12 cellular contexts compared by ENCODE assay signal in the genomic region with DNA sequence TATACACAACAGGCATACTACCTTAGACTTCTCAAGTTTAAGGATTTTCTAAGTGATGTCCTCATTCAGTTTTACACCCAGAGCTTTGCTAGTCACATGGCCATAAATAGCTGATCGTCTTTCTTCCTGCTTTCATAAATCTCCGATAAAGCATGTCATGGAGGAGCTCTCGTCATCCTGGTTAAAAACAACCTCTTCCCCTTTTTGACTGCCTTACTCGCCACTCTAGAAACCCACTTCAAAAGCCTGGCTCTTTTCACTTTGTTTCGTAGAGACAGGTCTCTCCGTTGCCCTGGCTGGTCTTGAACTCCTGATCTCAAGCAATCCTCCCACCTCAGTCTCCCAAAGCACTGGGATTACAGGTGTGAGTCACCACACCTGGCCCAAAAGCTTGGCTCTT.
DNase-seq lines count a peak whose midpoint lies in the region; ATAC-seq and TF ChIP-seq lines count a peak whose summit lies in the region.
"Had no signal": no experiment of that assay in that cellular context is flagged by ENCODE, and none has a peak within 500 bp of the region (broad histone marks: within the 10 kb centered on the region; RNA-seq: fewer than 3 reads in every experiment).

No MANE protein-coding gene starts in this region.

- H3K4me3 ChIP-seq in Karpas-422 (ENCODE audit: low read length) (peak overlapping the region; percentile 22; the same call in 1 of the 2 replicates), GM23338 (no peak overlapping the region)
- H3K4me3 ChIP-seq: SJSA1 had no signal

- H3K4me3 Mint-ChIP-seq in nephron progenitor cell (no peak overlapping the region), GM23338 (no peak overlapping the region)

- H3K4me1 ChIP-seq in Karpas-422 (ENCODE audit: low read length) = peaks cover 59% of the 10 kb centered on the region
- peaks cover 27% of the 10 kb centered on the region for H3K4me1 ChIP-seq in GM23338 (ENCODE audit: insufficient read depth)
- H3K4me1 ChIP-seq: SJSA1 had no signal

- peaks cover 10% of the 10 kb centered on the region for H3K36me3 Mint-ChIP-seq in nephron progenitor cell (ENCODE audit: low read depth)
- H3K36me3 Mint-ChIP-seq in GM23338 (ENCODE audit: low read depth) = no peaks in the 10 kb centered on the region

- H3K27me3 ChIP-seq in Karpas-422 (ENCODE audit: low read length) (no peaks in the 10 kb centered on the region), GM23338 (ENCODE audit: insufficient read depth) (no peaks in the 10 kb centered on the region)
- H3K27me3 ChIP-seq: SJSA1 had no signal

- H3K79me2 ChIP-seq in Karpas-422 (ENCODE audit: low read length) (peaks cover 94% of the 10 kb centered on the region), GM23338 (replicated peaks; ENCODE audit: insufficient read depth) (peaks cover 51% of the 10 kb centered on the region)

- H3K36me3 ChIP-seq in Karpas-422 (ENCODE audit: insufficient read depth, low read length) (no peaks in the 10 kb centered on the region), GM23338 (ENCODE audit: insufficient read depth) (no peaks in the 10 kb centered on the region)
- H3K36me3 ChIP-seq: SJSA1 had no signal

- H3K9ac ChIP-seq in Karpas-422 (ENCODE audit: low read length) = peak overlapping the region; percentile 51

- H3K4me2 ChIP-seq in Karpas-422 (ENCODE audit: low read depth, low read length, poor library complexity, severe bottlenecking) = peak overlapping the region; percentile 49
- H3K4me2 ChIP-seq in GM23338 = no peak overlapping the region

- peak; percentile 63 for DNase-seq in GF-D8 (lab: John Stamatoyannopoulos, UW)
- peak; percentile 87 for DNase-seq in Karpas-422
- DNase-seq in activated T-cell treated with anti-CD3 and anti-CD28 coated beads, Interleukin-2, amount 50 U/mL, for 48 hours = peak; percentile 27 to 33
- DNase-seq in nephron progenitor cell = no peak
- DNase-seq in GM23338 (ENCODE audit: low spot score) = no peak
- no peak for DNase-seq in COR-L47 (lab: John Stamatoyannopoulos, UW)
- no peak for DNase-seq in NCI-H1092 treated with DMSO at 0.1 percent for 48 hours (lab: John Stamatoyannopoulos, UW)
- DNase-seq in COLO668 (lab: John Stamatoyannopoulos, UW; ENCODE audit: unreplicated experiment) = no peak
- DNase-seq: erythroblast, mesendoderm, NCI-H1105 treated with DMSO at 0.1 percent for 48 hours had no signal

- H3K9me3 Mint-ChIP-seq in nephron progenitor cell = no peaks in the 10 kb centered on the region
- no peaks in the 10 kb centered on the region for H3K9me3 Mint-ChIP-seq in GM23338

- H3K9me2 ChIP-seq in Karpas-422 (replicated peaks; ENCODE audit: insufficient read depth, low read length) = no peaks in the 10 kb centered on the region
- H3K9me2 ChIP-seq in GM23338 (ENCODE audit: insufficient read depth) = no peaks in the 10 kb centered on the region

- H3K27ac ChIP-seq in Karpas-422 (ENCODE audit: low read length) (peak overlapping the region; percentile 70), GM23338 (ENCODE audit: low read depth) (no peak overlapping the region)
- H3K27ac ChIP-seq: SJSA1 had no signal

- H3F3A ChIP-seq in GM23338 (replicated peaks; ENCODE audit: low read depth) = no peaks in the 10 kb centered on the region; the same call in 1 of the 2 replicates

- ATAC-seq in GM23338 = no peak

- no peak for TF ChIP-seq CTCF in nephron progenitor cell (IDR thresholded peaks at IDR 0.05)
- TF ChIP-seq CTCF in GM23338 (conservative IDR thresholded peaks at IDR 0.05; ENCODE audit: low read depth in 2 of 2) = no peak

- no peak overlapping the region for H2AFZ ChIP-seq in Karpas-422 (ENCODE audit: low read length)
- H2AFZ ChIP-seq in GM23338 = no peak overlapping the region

- no peaks in the 10 kb centered on the region for H3K27me3 Mint-ChIP-seq in nephron progenitor cell (ENCODE audit: low read depth, poor library complexity)
- peaks cover 7% of the 10 kb centered on the region for H3K27me3 Mint-ChIP-seq in GM23338 (ENCODE audit: insufficient read depth, low read depth, poor library complexity)

- peaks cover 52% of the 10 kb centered on the region for H3K4me1 Mint-ChIP-seq in nephron progenitor cell
- H3K4me1 Mint-ChIP-seq in GM23338 = peaks cover 29% of the 10 kb centered on the region

- H3K27ac Mint-ChIP-seq in nephron progenitor cell (peak overlapping the region; percentile 28), GM23338 (no peak overlapping the region)

- H3K9me3 ChIP-seq in Karpas-422 (ENCODE audit: low read length) = no peaks in the 10 kb centered on the region
- H3K9me3 ChIP-seq: SJSA1 had no signal

- H4K20me1 ChIP-seq in Karpas-422 (ENCODE audit: insufficient read depth, low read depth, low read length) = peaks cover 15% of the 10 kb centered on the region; the same call in 1 of the 2 replicates
- H4K20me1 ChIP-seq in GM23338 (replicated peaks; ENCODE audit: insufficient read depth) = peaks cover 9% of the 10 kb centered on the region

TF ChIP-seq in GM23338, 12 proteins besides CTCF, POLR2A, EP300 and RAD21:
- TF ChIP-seq POLR2AphosphoS5 (IDR thresholded peaks at IDR 0.05; ENCODE audit: low read depth) (no peak), ZNF114 (CRISPR knock-in tag; IDR thresholded peaks at IDR 0.05) (no peak), CREB1 (CRISPR knock-in tag; IDR thresholded peaks at IDR 0.05; ENCODE audit: low read depth) (no peak), ZNF331 (CRISPR knock-in tag; IDR thresholded peaks at IDR 0.05; ENCODE audit: low read depth) (no peak), EZH2 (IDR thresholded peaks at IDR 0.05; ENCODE audit: low read depth, unreplicated experiment) (no peak)
- TF ChIP-seq, protein P1, sequence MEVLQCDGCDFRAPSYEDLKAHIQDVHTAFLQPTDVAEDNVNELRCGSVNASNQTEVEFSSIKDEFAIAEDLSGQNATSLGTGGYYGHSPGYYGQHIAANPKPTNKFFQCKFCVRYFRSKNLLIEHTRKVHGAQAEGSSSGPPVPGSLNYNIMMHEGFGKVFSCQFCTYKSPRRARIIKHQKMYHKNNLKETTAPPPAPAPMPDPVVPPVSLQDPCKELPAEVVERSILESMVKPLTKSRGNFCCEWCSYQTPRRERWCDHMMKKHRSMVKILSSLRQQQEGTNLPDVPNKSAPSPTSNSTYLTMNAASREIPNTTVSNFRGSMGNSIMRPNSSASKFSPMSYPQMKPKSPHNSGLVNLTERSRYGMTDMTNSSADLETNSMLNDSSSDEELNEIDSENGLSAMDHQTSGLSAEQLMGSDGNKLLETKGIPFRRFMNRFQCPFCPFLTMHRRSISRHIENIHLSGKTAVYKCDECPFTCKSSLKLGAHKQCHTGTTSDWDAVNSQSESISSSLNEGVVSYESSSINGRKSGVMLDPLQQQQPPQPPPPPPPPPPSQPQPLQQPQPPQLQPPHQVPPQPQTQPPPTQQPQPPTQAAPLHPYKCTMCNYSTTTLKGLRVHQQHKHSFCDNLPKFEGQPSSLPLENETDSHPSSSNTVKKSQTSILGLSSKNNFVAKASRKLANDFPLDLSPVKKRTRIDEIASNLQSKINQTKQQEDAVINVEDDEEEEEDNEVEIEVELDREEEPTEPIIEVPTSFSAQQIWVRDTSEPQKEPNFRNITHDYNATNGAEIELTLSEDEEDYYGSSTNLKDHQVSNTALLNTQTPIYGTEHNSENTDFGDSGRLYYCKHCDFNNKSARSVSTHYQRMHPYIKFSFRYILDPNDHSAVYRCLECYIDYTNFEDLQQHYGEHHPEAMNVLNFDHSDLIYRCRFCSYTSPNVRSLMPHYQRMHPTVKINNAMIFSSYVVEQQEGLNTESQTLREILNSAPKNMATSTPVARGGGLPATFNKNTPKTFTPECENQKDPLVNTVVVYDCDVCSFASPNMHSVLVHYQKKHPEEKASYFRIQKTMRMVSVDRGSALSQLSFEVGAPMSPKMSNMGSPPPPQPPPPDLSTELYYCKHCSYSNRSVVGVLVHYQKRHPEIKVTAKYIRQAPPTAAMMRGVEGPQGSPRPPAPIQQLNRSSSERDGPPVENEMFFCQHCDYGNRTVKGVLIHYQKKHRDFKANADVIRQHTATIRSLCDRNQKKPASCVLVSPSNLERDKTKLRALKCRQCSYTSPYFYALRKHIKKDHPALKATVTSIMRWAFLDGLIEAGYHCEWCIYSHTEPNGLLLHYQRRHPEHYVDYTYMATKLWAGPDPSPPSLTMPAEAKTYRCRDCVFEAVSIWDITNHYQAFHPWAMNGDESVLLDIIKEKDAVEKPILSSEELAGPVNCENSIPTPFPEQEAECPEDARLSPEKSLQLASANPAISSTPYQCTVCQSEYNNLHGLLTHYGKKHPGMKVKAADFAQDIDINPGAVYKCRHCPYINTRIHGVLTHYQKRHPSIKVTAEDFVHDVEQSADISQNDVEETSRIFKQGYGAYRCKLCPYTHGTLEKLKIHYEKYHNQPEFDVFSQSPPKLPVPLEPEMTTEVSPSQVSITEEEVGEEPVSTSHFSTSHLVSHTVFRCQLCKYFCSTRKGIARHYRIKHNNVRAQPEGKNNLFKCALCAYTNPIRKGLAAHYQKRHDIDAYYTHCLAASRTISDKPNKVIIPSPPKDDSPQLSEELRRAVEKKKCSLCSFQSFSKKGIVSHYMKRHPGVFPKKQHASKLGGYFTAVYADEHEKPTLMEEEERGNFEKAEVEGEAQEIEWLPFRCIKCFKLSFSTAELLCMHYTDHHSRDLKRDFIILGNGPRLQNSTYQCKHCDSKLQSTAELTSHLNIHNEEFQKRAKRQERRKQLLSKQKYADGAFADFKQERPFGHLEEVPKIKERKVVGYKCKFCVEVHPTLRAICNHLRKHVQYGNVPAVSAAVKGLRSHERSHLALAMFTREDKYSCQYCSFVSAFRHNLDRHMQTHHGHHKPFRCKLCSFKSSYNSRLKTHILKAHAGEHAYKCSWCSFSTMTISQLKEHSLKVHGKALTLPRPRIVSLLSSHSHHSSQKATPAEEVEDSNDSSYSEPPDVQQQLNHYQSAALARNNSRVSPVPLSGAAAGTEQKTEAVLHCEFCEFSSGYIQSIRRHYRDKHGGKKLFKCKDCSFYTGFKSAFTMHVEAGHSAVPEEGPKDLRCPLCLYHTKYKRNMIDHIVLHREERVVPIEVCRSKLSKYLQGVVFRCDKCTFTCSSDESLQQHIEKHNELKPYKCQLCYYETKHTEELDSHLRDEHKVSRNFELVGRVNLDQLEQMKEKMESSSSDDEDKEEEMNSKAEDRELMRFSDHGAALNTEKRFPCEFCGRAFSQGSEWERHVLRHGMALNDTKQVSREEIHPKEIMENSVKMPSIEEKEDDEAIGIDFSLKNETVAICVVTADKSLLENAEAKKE (CRISPR knock-in tag; IDR thresholded peaks at IDR 0.05) = no peak

Comparison
In these comparisons a context has a peak if more than half of its experiments do, and no peak if none do; other contexts are left out.
1. DNase-seq: peak in GF-D8 (single experiment), Karpas-422 (single experiment) and activated T-cell treated with anti-CD3 and anti-CD28 coated beads, Interleukin-2, amount 50 U/mL, for 48 hours (2 of 2); none in nephron progenitor cell (single experiment), GM23338 (single experiment), COR-L47 (single experiment), NCI-H1092 treated with DMSO at 0.1 percent for 48 hours (single experiment) and COLO668 (single experiment).